9 cellular contexts compared by ENCODE assay signal in genomic region chr1:44803062-44803311, GRCh38. TPM values are rescaled to one million over a fixed set of nuclear protein-coding genes. Genes with fewer than 3 reads are reported as not detected.
A peak's percentile ranks its signal among the peaks of the same experiment; 100 is the strongest.
DNase-seq lines count a peak whose midpoint lies in the region; ATAC-seq and TF ChIP-seq lines count a peak whose summit lies in the region.
"Had no signal": no experiment of that assay in that cellular context is flagged by ENCODE, and none has a peak within 500 bp of the region (broad histone marks: within the 10 kb centered on the region; RNA-seq: fewer than 3 reads in every experiment).

No MANE protein-coding gene starts in this region.

- H3K36me3 ChIP-seq in esophagus squamous epithelium, result peaks cover 17 to 53% (median 17%) of the 10 kb centered on the region in 3 donors
- peaks cover 23 to 38% (median 30%) of the 10 kb centered on the region in 3 donors for H3K36me3 ChIP-seq in skeletal muscle tissue (ENCODE audit: control insufficient read depth in 3 of 3, insufficient read depth in 3 of 3, low read length in 3 of 3)
- H3K36me3 ChIP-seq in mucosa of descending colon (ENCODE audit: low read depth), result no peaks in the 10 kb centered on the region

- WGBS in esophagus squamous epithelium, 2 donors, result 79 to 92% methylated on average over 3 to 9 of the region's 9 CpGs

- peak overlapping the region in 1 of 3 donors; percentile 7 for H3K9ac ChIP-seq in skeletal muscle tissue (ENCODE audit: low read depth in 1 of 3, low read length in 3 of 3)

- H3K4me1 Mint-ChIP-seq in Calu3 (ENCODE audit: low read depth, unreplicated experiment) (peaks cover 38% of the 10 kb centered on the region), activated B cell treated with CpG ODN at 0.5 μM for 24 hours (peaks cover 47% of the 10 kb centered on the region)

- H3K4me3 ChIP-seq in esophagus squamous epithelium (peak overlapping the region in 1 of 4 donors; percentile 91), skeletal muscle tissue (ENCODE audit: low read length in 3 of 3) (no peak overlapping the region), mucosa of descending colon (no peak overlapping the region)
- H3K4me3 ChIP-seq: hepatocyte had no signal

- DNase-seq in Calu3, result no peak
- DNase-seq in activated B cell treated with CpG ODN at 0.5 μM for 24 hours, result no peak
- DNase-seq in esophagus squamous epithelium (lab: John Stamatoyannopoulos, UW), result no peak
- no peak for DNase-seq in nucleus accumbens (lab: John Stamatoyannopoulos, UW)
- no peak for DNase-seq in DMS79 treated with DMSO at 0.1 percent for 48 hours (lab: John Stamatoyannopoulos, UW)
- DNase-seq in mucosa of descending colon, result no peak
- DNase-seq: KG1 had no signal

- ATAC-seq in activated B cell treated with CpG ODN at 0.5 μM for 24 hours (ENCODE audit: low read depth) (no peak), mucosa of descending colon (no peak)

- no peak for TF ChIP-seq POLR2A in esophagus squamous epithelium (IDR thresholded peaks at IDR 0.05)

- peak overlapping the region in 3 of 4 donors; percentile 64 to 97 (median 97) for H3K27ac ChIP-seq in esophagus squamous epithelium
- H3K27ac ChIP-seq in skeletal muscle tissue (ENCODE audit: low read depth, low read length), result peak overlapping the region; percentile 55
- H3K27ac ChIP-seq: hepatocyte had no signal

- H3K27ac Mint-ChIP-seq in Calu3 (ENCODE audit: unreplicated experiment), result peak overlapping the region; percentile 5
- peak overlapping the region; percentile 50 for H3K27ac Mint-ChIP-seq in activated B cell treated with CpG ODN at 0.5 μM for 24 hours

- TF ChIP-seq CTCF in Calu3 (IDR thresholded peaks at IDR 0.05; ENCODE audit: unreplicated experiment) (no peak), activated B cell treated with CpG ODN at 0.5 μM for 24 hours (IDR thresholded peaks at IDR 0.05) (no peak), esophagus squamous epithelium (IDR thresholded peaks at IDR 0.05) (no peak), mucosa of descending colon (IDR thresholded peaks at IDR 0.05) (no peak)

- H3K36me3 Mint-ChIP-seq in Calu3 (ENCODE audit: insufficient read depth, unreplicated experiment), result peaks cover 82% of the 10 kb centered on the region
- peaks cover 54% of the 10 kb centered on the region for H3K36me3 Mint-ChIP-seq in activated B cell treated with CpG ODN at 0.5 μM for 24 hours (ENCODE audit: low read depth)

- no peaks in the 10 kb centered on the region for H3K27me3 ChIP-seq in esophagus squamous epithelium
- H3K27me3 ChIP-seq in skeletal muscle tissue (ENCODE audit: control insufficient read depth in 3 of 3, insufficient read depth in 3 of 3, low read length in 3 of 3), result no peaks in the 10 kb centered on the region
- H3K27me3 ChIP-seq: hepatocyte had no signal

- H3K4me3 Mint-ChIP-seq in Calu3 (ENCODE audit: low read depth, unreplicated experiment) (peak overlapping the region; percentile 77), activated B cell treated with CpG ODN at 0.5 μM for 24 hours (peak overlapping the region; percentile 91)

- CTCF ChIA-PET in Calu3 (lab: Charles Lee) (no interaction called here), activated B cell treated with CpG ODN at 0.5 μM for 24 hours (lab: Charles Lee) (no interaction called here)

- H3K27me3 Mint-ChIP-seq in Calu3 (ENCODE audit: unreplicated experiment), result no peaks in the 10 kb centered on the region
- no peaks in the 10 kb centered on the region for H3K27me3 Mint-ChIP-seq in activated B cell treated with CpG ODN at 0.5 μM for 24 hours

- peaks cover 44 to 82% (median 47%) of the 10 kb centered on the region in 3 donors for H3K4me1 ChIP-seq in esophagus squamous epithelium
- peaks cover 37 to 71% (median 64%) of the 10 kb centered on the region in 3 donors for H3K4me1 ChIP-seq in skeletal muscle tissue (ENCODE audit: control insufficient read depth in 3 of 3, insufficient read depth in 3 of 3, low read length in 3 of 3)
- peaks cover 30% of the 10 kb centered on the region for H3K4me1 ChIP-seq in mucosa of descending colon (ENCODE audit: low read depth)

- intact Hi-C loops in Calu3 (cut with micrococcal nuclease; ENCODE audit: unreplicated experiment) (no loop called here), activated B cell treated with CpG ODN at 0.5 μM for 24 hours (cut with micrococcal nuclease) (loop anchor here (5.0 to 10.0 kb wide), 2 partner anchors 782 to 1456 kb away; partner anchors contain the start of gene NASP), esophagus squamous epithelium (cut with DNase I) (no loop called here), mucosa of descending colon (cut with DNase I, micrococcal nuclease) (no loop called here)

- POLR2A ChIA-PET in activated B cell treated with CpG ODN at 0.5 μM for 24 hours (lab: Charles Lee), result interaction anchor here (1.0 to 8.7 kb wide), 4 partner anchors 9 to 73 kb away, joined by 3 to 339 read pairs (median 145); partner anchors contain the start of genes BTBD19 and RNU5D-1

- no TSS peak for BruUV-seq in Calu3 (replicated peaks; lab: Mats Ljungman, UMichigan)

- no peaks in the 10 kb centered on the region for H3K9me3 Mint-ChIP-seq in Calu3 (ENCODE audit: low read depth, unreplicated experiment)
- no peaks in the 10 kb centered on the region for H3K9me3 Mint-ChIP-seq in activated B cell treated with CpG ODN at 0.5 μM for 24 hours

- no peaks in the 10 kb centered on the region for H3K9me3 ChIP-seq in esophagus squamous epithelium
- H3K9me3 ChIP-seq in skeletal muscle tissue (ENCODE audit: control insufficient read depth in 3 of 3, low read length in 3 of 3), result no peaks in the 10 kb centered on the region
- no peaks in the 10 kb centered on the region for H3K9me3 ChIP-seq in mucosa of descending colon

RNA-seq across cellular contexts. Expression of gene PLK3, which starts 2.8 kb away (rescaled TPM):
- total RNA-seq in Calu3 (2022), result 15.6 and 17.8 TPM in 2 replicates
- total RNA-seq in activated B cell treated with CpG ODN at 0.5 μM for 24 hours, result 63.0 and 82.0 TPM in 2 replicates
- 10 to 100 TPM; 10.3 to 36.2 (median 30.7) TPM for total RNA-seq in esophagus squamous epithelium
- 6.8 TPM for total RNA-seq in skeletal muscle tissue
- total RNA-seq in mucosa of descending colon, result 10 to 100 TPM in 2 of 3 donors, 1 to 10 TPM in 1; 6.4 to 14.5 (median 12.0) TPM

RNA-seq across cellular contexts. Expression of gene DYNLT4, which starts 4.2 kb away (rescaled TPM):
- 0.66 and 0.69 TPM in 2 replicates for total RNA-seq in Calu3 (2022)
- total RNA-seq in activated B cell treated with CpG ODN at 0.5 μM for 24 hours, result not detected in 2 replicates
- not detected for total RNA-seq in esophagus squamous epithelium
- total RNA-seq in skeletal muscle tissue, result not detected
- 1 to 10 TPM in 1 of 3 donors, under 1 TPM in 1, not detected in 1; 0.67 to 1.6 TPM for total RNA-seq in mucosa of descending colon

RNA-seq across cellular contexts. Expression of gene BTBD19, which starts 5.3 kb away (rescaled TPM):
- total RNA-seq in Calu3 (2022), result 5.2 and 5.9 TPM in 2 replicates
- total RNA-seq in activated B cell treated with CpG ODN at 0.5 μM for 24 hours, result 25.8 and 27.6 TPM in 2 replicates
- total RNA-seq in esophagus squamous epithelium, result 1 to 10 TPM in 3 of 4 donors, under 1 TPM in 1; 0.68 to 5.3 (median 4.1) TPM
- 5.7 TPM for total RNA-seq in skeletal muscle tissue
- 1 to 10 TPM; 2.8 to 4.4 (median 3.2) TPM for total RNA-seq in mucosa of descending colon

RNA-seq across cellular contexts. Expression of gene BEST4, which starts 15.0 kb away (rescaled TPM):
- total RNA-seq in Calu3 (2022), result 0.40 TPM in 1 of 2 replicates, not detected in the other
- 0.49 and 0.62 TPM in 2 replicates for total RNA-seq in activated B cell treated with CpG ODN at 0.5 μM for 24 hours
- under 1 TPM in 1 of 4 donors, not detected in 3; 0.26 TPM for total RNA-seq in esophagus squamous epithelium
- not detected for total RNA-seq in skeletal muscle tissue
- total RNA-seq in mucosa of descending colon, result 100 to 1,000 TPM in 1 of 3 donors, 10 to 100 TPM in 2; 35.1 to 179 (median 94.0) TPM

RNA-seq across cellular contexts. Expression of gene RPS8, which starts 27.6 kb away (rescaled TPM):
- 965 and 1,104 TPM in 2 replicates for total RNA-seq in Calu3 (2022)
- total RNA-seq in activated B cell treated with CpG ODN at 0.5 μM for 24 hours, result 3,767 and 4,240 TPM in 2 replicates
- 1,000 to 10,000 TPM; 1,915 to 3,855 (median 2,689) TPM for total RNA-seq in esophagus squamous epithelium
- total RNA-seq in skeletal muscle tissue, result 1,786 TPM
- total RNA-seq in mucosa of descending colon, result 1,000 to 10,000 TPM; 1,308 to 1,364 (median 1,337) TPM
